ENCODE assay signal across 30 cellular contexts in the genomic region with DNA sequence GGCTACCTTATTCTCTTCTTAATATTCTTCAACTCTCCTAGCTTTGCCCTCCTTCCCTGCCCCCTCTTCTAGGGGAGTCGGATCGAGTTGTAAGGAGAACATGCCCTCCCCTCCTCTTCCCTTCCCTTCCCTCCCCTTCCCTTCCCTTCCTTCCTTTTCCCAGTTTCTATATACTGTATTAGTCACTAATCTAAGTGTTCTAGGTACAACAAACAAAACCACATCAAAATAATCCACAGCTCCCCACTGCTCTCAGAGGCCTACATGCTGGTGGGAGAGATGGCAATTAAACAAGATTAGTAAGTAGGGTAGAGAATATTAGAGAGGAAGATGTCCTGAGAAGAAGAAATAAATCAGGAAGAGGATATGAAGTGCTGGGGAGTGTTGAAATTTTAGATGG.
"Had no signal": no experiment of that assay in that cellular context is flagged by ENCODE, and none has a peak within 500 bp of the region (broad histone marks: within the 10 kb centered on the region; RNA-seq: fewer than 3 reads in every experiment).

No MANE protein-coding gene starts in this region.

- H3K36me3 Mint-ChIP-seq: activated CD4-positive, alpha-beta memory T cell treated with anti-CD3 and anti-CD28 coated beads for 36 hours had no signal

- H3K27ac ChIP-seq: brain microvascular endothelial cell, coronary artery, dorsolateral prefrontal cortex had no signal

- H3K27ac Mint-ChIP-seq: activated CD4-positive, alpha-beta memory T cell treated with anti-CD3 and anti-CD28 coated beads for 36 hours; activated CD4-positive, alpha-beta T cell treated with anti-CD3 and anti-CD28 coated beads for 36 hours; activated CD4-positive, alpha-beta T cell treated with anti-CD3 and anti-CD28 coated beads, Interleukin-2, amount 10 ng/mL, durations not matched to agents 24 days and 14 days; activated CD8-positive, alpha-beta memory T cell treated with anti-CD3 and anti-CD28 coated beads, Interleukin-2, amount 10 ng/mL, durations not matched to agents 7 days and 5 days; activated T-helper 1 cell treated with anti-CD3 and anti-CD28 coated beads, Interleukin-12 subunit alpha, Interleukin-12 subunit beta, Interleukin-2, Interleukin-4 antibody, amounts not matched to agents 30 ng/mL and 10 ng/mL and 1 ng/mL, durations not matched to agents 14 hours and 24 hours and 36 hours; dendritic cell treated with granulocyte-macrophage colony-stimulating factor and Interleukin-4, amounts not matched to agents 40 ng/mL and 50 ng/mL, for 4 days; endodermal cell had no signal

- H3K4me3 Mint-ChIP-seq: activated CD4-positive, alpha-beta memory T cell treated with anti-CD3 and anti-CD28 coated beads for 36 hours; activated CD4-positive, alpha-beta T cell treated with anti-CD3 and anti-CD28 coated beads for 36 hours; activated CD4-positive, alpha-beta T cell treated with anti-CD3 and anti-CD28 coated beads, Interleukin-2, amount 10 ng/mL, durations not matched to agents 24 days and 14 days; activated CD8-positive, alpha-beta memory T cell treated with anti-CD3 and anti-CD28 coated beads, Interleukin-2, amount 10 ng/mL, durations not matched to agents 7 days and 5 days; activated CD8-positive, alpha-beta T cell treated with anti-CD3 and anti-CD28 coated beads, Interleukin-2, amount 10 ng/mL, durations not matched to agents 7 days and 5 days; activated T-helper 1 cell treated with anti-CD3 and anti-CD28 coated beads, Interleukin-12 subunit alpha, Interleukin-12 subunit beta, Interleukin-2, Interleukin-4 antibody, amounts not matched to agents 30 ng/mL and 10 ng/mL and 1 ng/mL, durations not matched to agents 14 hours and 24 hours and 36 hours; central memory CD8-positive, alpha-beta T cell; dendritic cell treated with granulocyte-macrophage colony-stimulating factor and Interleukin-4, amounts not matched to agents 40 ng/mL and 50 ng/mL, for 4 days; endodermal cell had no signal

- H3K4me3 ChIP-seq: coronary artery, dorsolateral prefrontal cortex had no signal

- H3K36me3 ChIP-seq: brain microvascular endothelial cell had no signal

- H3K9me3 Mint-ChIP-seq: activated CD4-positive, alpha-beta memory T cell treated with anti-CD3 and anti-CD28 coated beads for 36 hours; activated CD4-positive, alpha-beta T cell treated with anti-CD3 and anti-CD28 coated beads, Interleukin-2, amount 10 ng/mL, durations not matched to agents 24 days and 14 days; activated naive CD8-positive, alpha-beta T cell treated with anti-CD3 and anti-CD28 coated beads, Interleukin-2, amount 10 ng/mL, durations not matched to agents 7 days and 5 days; activated T-helper 1 cell treated with anti-CD3 and anti-CD28 coated beads, Interleukin-12 subunit alpha, Interleukin-12 subunit beta, Interleukin-2, Interleukin-4 antibody, amounts not matched to agents 30 ng/mL and 10 ng/mL and 1 ng/mL, durations not matched to agents 14 hours and 24 hours and 36 hours; central memory CD8-positive, alpha-beta T cell; dendritic cell treated with granulocyte-macrophage colony-stimulating factor and Interleukin-4, amounts not matched to agents 40 ng/mL and 50 ng/mL, for 4 days; endodermal cell had no signal

- DNase-seq: activated CD4-positive, alpha-beta memory T cell treated with anti-CD3 and anti-CD28 coated beads for 36 hours; activated CD4-positive, alpha-beta T cell treated with anti-CD3 and anti-CD28 coated beads for 36 hours; activated CD4-positive, alpha-beta T cell treated with anti-CD3 and anti-CD28 coated beads, Interleukin-2, amount 10 ng/mL, durations not matched to agents 24 days and 14 days; activated CD4-positive, CD25-positive, alpha-beta regulatory T cell; activated CD4-positive, CD25-positive, alpha-beta regulatory T cell treated with anti-CD3 and anti-CD28 coated beads, Interleukin-2, amount 50 U/mL, for 72 hours; activated CD8-positive, alpha-beta memory T cell treated with anti-CD3 and anti-CD28 coated beads, Interleukin-2, amount 10 ng/mL, durations not matched to agents 7 days and 5 days; activated CD8-positive, alpha-beta memory T cell treated with anti-CD3 and anti-CD28 coated beads, Interleukin-2, amount 50 U/mL, for 4 hours; activated gamma-delta T cell; activated naive CD4-positive, alpha-beta T cell treated with anti-CD3 and anti-CD28 coated beads, Interleukin-2, amount 50 U/mL, for 16 hours; activated naive CD4-positive, alpha-beta T cell treated with Interleukin-2 at 50 U/mL for 16 hours; activated naive CD8-positive, alpha-beta T cell treated with anti-CD3 and anti-CD28 coated beads, Interleukin-2, amount 10 ng/mL, durations not matched to agents 7 days and 5 days; activated T-cell treated with anti-CD3 and anti-CD28 coated beads, Interleukin-2, amount 50 U/mL, for 1 hour; activated T-cell treated with anti-CD3 and anti-CD28 coated beads, Interleukin-2, amount 50 U/mL, for 48 hours; amniotic stem cell; anterior cingulate cortex; brain microvascular endothelial cell; dorsolateral prefrontal cortex; effector memory CD4-positive, alpha-beta T cell; endodermal cell; foreskin fibroblast; head of caudate nucleus had no signal

- ATAC-seq: activated CD4-positive, alpha-beta T cell treated with anti-CD3 and anti-CD28 coated beads for 36 hours; esophagus mucosa had no signal

- FAIRE-seq: astrocyte, bronchial epithelial cell, frontal cortex had no signal

- H3K27me3 Mint-ChIP-seq: activated CD4-positive, alpha-beta memory T cell treated with anti-CD3 and anti-CD28 coated beads for 36 hours; activated CD4-positive, alpha-beta T cell treated with anti-CD3 and anti-CD28 coated beads for 36 hours; activated CD4-positive, alpha-beta T cell treated with anti-CD3 and anti-CD28 coated beads, Interleukin-2, amount 10 ng/mL, durations not matched to agents 24 days and 14 days; activated CD8-positive, alpha-beta memory T cell treated with anti-CD3 and anti-CD28 coated beads, Interleukin-2, amount 10 ng/mL, durations not matched to agents 7 days and 5 days; activated naive CD8-positive, alpha-beta T cell treated with anti-CD3 and anti-CD28 coated beads, Interleukin-2, amount 10 ng/mL, durations not matched to agents 7 days and 5 days; central memory CD8-positive, alpha-beta T cell had no signal

- H3K27me3 ChIP-seq: brain microvascular endothelial cell, dorsolateral prefrontal cortex had no signal
